In genomic region chr16:58306327-58306726, GRCh38 we compare ENCODE assay signal across 8 cellular contexts. TPM values are rescaled to one million over a fixed set of nuclear protein-coding genes. Genes with fewer than 3 reads are reported as not detected.
DNase-seq lines count a peak whose midpoint lies in the region; ATAC-seq and TF ChIP-seq lines count a peak whose summit lies in the region.

No MANE protein-coding gene starts in this region.

- no peak overlapping the region for H3K27ac Mint-ChIP-seq in activated B cell treated with CpG ODN at 0.5 μM for 24 hours

- CTCF ChIA-PET in activated B cell treated with CpG ODN at 0.5 μM for 24 hours (lab: Charles Lee) = interaction anchor here (0.6 to 1.5 kb wide), 6 partner anchors 11 to 335 kb away, joined by 3 to 5 read pairs (median 4); no protein-coding TSS in a partner anchor

- ATAC-seq in activated B cell treated with CpG ODN at 0.5 μM for 24 hours (ENCODE audit: low read depth) (no peak), GM18907 (IDR thresholded peaks at IDR 0.05; ENCODE audit: unreplicated experiment) (no peak), GM19467 (IDR thresholded peaks at IDR 0.05; ENCODE audit: unreplicated experiment) (no peak)

- peak; percentile 35 for DNase-seq in activated gamma-delta T cell treated with Interleukin-2 at 50 U/mL for 16 hours
- DNase-seq in activated gamma-delta T cell (lab: John Stamatoyannopoulos, UW) = no peak
- peak; percentile 22 for DNase-seq in activated B cell treated with CpG ODN at 0.5 μM for 24 hours
- DNase-seq in epithelial cell of esophagus (ENCODE audit: low read depth) = peak; percentile 78
- DNase-seq in stimulated activated CD4-positive, alpha-beta T cell treated with anti-CD3 and anti-CD28 coated beads, Interleukin-15, amount 100 ng/mL, for 24 hours = peak; percentile 70
- DNase-seq in NCI-H2029 (lab: John Stamatoyannopoulos, UW) = no peak

- H3K27me3 Mint-ChIP-seq in activated B cell treated with CpG ODN at 0.5 μM for 24 hours = peaks cover 5% of the 10 kb centered on the region

- peaks cover 3% of the 10 kb centered on the region for H3K9me3 Mint-ChIP-seq in activated B cell treated with CpG ODN at 0.5 μM for 24 hours

- intact Hi-C loops in activated B cell treated with CpG ODN at 0.5 μM for 24 hours (cut with micrococcal nuclease) = loop anchor here (1.0 to 5.0 kb wide), 4 partner anchors 108 to 409 kb away; partner anchors contain the start of genes CFAP20 and CSNK2A2

- no peak overlapping the region for H3K4me3 ChIP-seq in epithelial cell of esophagus (ENCODE audit: low read length)

- H3K36me3 Mint-ChIP-seq in activated B cell treated with CpG ODN at 0.5 μM for 24 hours (ENCODE audit: low read depth) = no peaks in the 10 kb centered on the region

- no peaks in the 10 kb centered on the region for H3K4me1 Mint-ChIP-seq in activated B cell treated with CpG ODN at 0.5 μM for 24 hours

- H3K4me3 Mint-ChIP-seq in activated B cell treated with CpG ODN at 0.5 μM for 24 hours = no peak overlapping the region

- TF ChIP-seq CTCF in activated B cell treated with CpG ODN at 0.5 μM for 24 hours (IDR thresholded peaks at IDR 0.05) (no peak), epithelial cell of esophagus (IDR thresholded peaks at IDR 0.05; ENCODE audit: insufficient read depth, low read depth, low read length, missing control alignments) (peak; percentile 68)

- POLR2A ChIA-PET in activated B cell treated with CpG ODN at 0.5 μM for 24 hours (lab: Charles Lee) = no interaction called here

RNA-seq across cellular contexts. Expression of gene PRSS54, which starts 11.5 kb away (rescaled TPM):
- not detected in 2 replicates for total RNA-seq in activated B cell treated with CpG ODN at 0.5 μM for 24 hours

Comparison
In these comparisons a context has a peak if more than half of its experiments do, and no peak if none do; other contexts are left out.
1. DNase-seq: peak in activated gamma-delta T cell treated with Interleukin-2 at 50 U/mL for 16 hours (single experiment), activated B cell treated with CpG ODN at 0.5 μM for 24 hours (single experiment), epithelial cell of esophagus (single experiment) and stimulated activated CD4-positive, alpha-beta T cell treated with anti-CD3 and anti-CD28 coated beads, Interleukin-15, amount 100 ng/mL, for 24 hours (single experiment); none in activated gamma-delta T cell (single experiment) and NCI-H2029 (single experiment).